31 cellular contexts compared by ENCODE assay signal in the genomic region with DNA sequence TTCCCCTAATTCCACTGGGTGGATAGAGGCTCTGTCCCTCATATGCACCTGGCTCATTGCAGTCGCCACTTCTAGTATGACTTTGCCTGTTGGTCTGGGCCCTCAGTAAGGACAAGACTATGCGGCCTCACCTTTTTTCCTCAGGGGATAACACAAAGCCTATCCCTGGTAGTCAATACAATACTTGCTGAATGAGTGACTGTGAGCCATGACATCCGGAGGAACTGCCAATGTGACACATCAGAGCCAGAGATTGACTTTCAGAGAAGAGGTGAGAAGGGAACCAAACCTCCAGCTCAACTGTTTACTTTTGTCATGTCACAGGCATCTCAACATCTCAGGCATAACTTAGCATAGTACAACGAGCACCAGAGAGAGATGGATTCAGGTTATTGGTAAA.
"Had no signal": no experiment of that assay in that cellular context is flagged by ENCODE, and none has a peak within 500 bp of the region (broad histone marks: within the 10 kb centered on the region; RNA-seq: fewer than 3 reads in every experiment).

No MANE protein-coding gene starts in this region.

- H3K27me3 ChIP-seq: ascending aorta, breast epithelium, esophagus squamous epithelium, gastroesophageal sphincter, heart right ventricle had no signal

- H3K4me1 ChIP-seq: ascending aorta, breast epithelium, esophagus squamous epithelium, gastroesophageal sphincter, heart right ventricle had no signal

- H3K4me3 ChIP-seq: ascending aorta, breast epithelium, coronary artery, dorsolateral prefrontal cortex, esophagus squamous epithelium, gastroesophageal sphincter, heart right ventricle had no signal

- H3K36me3 ChIP-seq: ascending aorta, breast epithelium, esophagus squamous epithelium, gastroesophageal sphincter, heart right ventricle had no signal

- H3K36me3 Mint-ChIP-seq: activated naive CD4-positive, alpha-beta T cell treated with anti-CD3 and anti-CD28 coated beads, Interleukin-2, amount 10 ng/mL, durations not matched to agents 7 days and 5 days; activated naive CD8-positive, alpha-beta T cell treated with anti-CD3 and anti-CD28 coated beads, Interleukin-2, amount 10 ng/mL, durations not matched to agents 7 days and 5 days; brain had no signal

- H3K4me1 Mint-ChIP-seq: activated CD4-positive, alpha-beta memory T cell treated with anti-CD3 and anti-CD28 coated beads, Interleukin-2, amount 10 ng/mL, durations not matched to agents 7 days and 5 days; activated CD4-positive, alpha-beta T cell treated with anti-CD3 and anti-CD28 coated beads, Interleukin-2, amount 10 ng/mL, durations not matched to agents 7 days and 5 days; activated naive CD4-positive, alpha-beta T cell treated with anti-CD3 and anti-CD28 coated beads, Interleukin-2, amount 10 ng/mL, durations not matched to agents 7 days and 5 days; activated naive CD8-positive, alpha-beta T cell treated with anti-CD3 and anti-CD28 coated beads, Interleukin-2, amount 10 ng/mL, durations not matched to agents 7 days and 5 days; brain; central memory CD8-positive, alpha-beta T cell; endodermal cell; WTC11 had no signal

- H3K27ac ChIP-seq: ascending aorta, breast epithelium, coronary artery, dorsolateral prefrontal cortex, esophagus squamous epithelium, gastroesophageal sphincter, heart right ventricle, VCaP had no signal

- ATAC-seq: activated naive CD4-positive, alpha-beta T cell treated with anti-CD3 and anti-CD28 coated beads, Interleukin-2, amount 50 U/mL, for 72 hours; activated T-cell treated with anti-CD3 and anti-CD28 coated beads, Interleukin-2, amount 50 U/mL, for 72 hours; gastroesophageal sphincter; heart right ventricle; WTC11 had no signal

- H3K9me3 Mint-ChIP-seq: activated CD4-positive, alpha-beta memory T cell treated with anti-CD3 and anti-CD28 coated beads, Interleukin-2, amount 10 ng/mL, durations not matched to agents 7 days and 5 days; activated CD4-positive, alpha-beta T cell treated with anti-CD3 and anti-CD28 coated beads, Interleukin-2, amount 10 ng/mL, durations not matched to agents 7 days and 5 days; activated naive CD4-positive, alpha-beta T cell treated with anti-CD3 and anti-CD28 coated beads, Interleukin-2, amount 10 ng/mL, durations not matched to agents 7 days and 5 days had no signal

- H3K4me3 Mint-ChIP-seq: activated CD4-positive, alpha-beta memory T cell treated with anti-CD3 and anti-CD28 coated beads, Interleukin-2, amount 10 ng/mL, durations not matched to agents 7 days and 5 days; activated CD4-positive, alpha-beta T cell treated with anti-CD3 and anti-CD28 coated beads, Interleukin-2, amount 10 ng/mL, durations not matched to agents 7 days and 5 days; activated naive CD4-positive, alpha-beta T cell treated with anti-CD3 and anti-CD28 coated beads, Interleukin-2, amount 10 ng/mL, durations not matched to agents 7 days and 5 days; activated naive CD8-positive, alpha-beta T cell treated with anti-CD3 and anti-CD28 coated beads, Interleukin-2, amount 10 ng/mL, durations not matched to agents 7 days and 5 days; activated T-cell treated with anti-CD3 and anti-CD28 coated beads, Interleukin-2, amount 50 U/mL, for 24 hours; activated T-cell treated with anti-CD3 and anti-CD28 coated beads, Interleukin-2, amount 50 U/mL, for 72 hours; brain; central memory CD8-positive, alpha-beta T cell; dendritic cell treated with granulocyte-macrophage colony-stimulating factor and Interleukin-4, amounts not matched to agents 40 ng/mL and 50 ng/mL, for 4 days; endodermal cell; WTC11 had no signal

- DNase-seq: activated CD4-positive, alpha-beta memory T cell treated with anti-CD3 and anti-CD28 coated beads, Interleukin-2, amount 10 ng/mL, durations not matched to agents 7 days and 5 days; activated CD4-positive, alpha-beta T cell treated with anti-CD3 and anti-CD28 coated beads for 1 hour; activated CD4-positive, alpha-beta T cell treated with anti-CD3 and anti-CD28 coated beads for 4 hours; activated CD4-positive, alpha-beta T cell treated with anti-CD3 and anti-CD28 coated beads, Interleukin-2, amount 10 ng/mL, durations not matched to agents 7 days and 5 days; activated CD4-positive, alpha-beta T cell treated with anti-CD3 and anti-CD28 coated beads, Interleukin-2, amount 50 U/mL, for 4 hours; activated CD8-positive, alpha-beta memory T cell treated with anti-CD3 and anti-CD28 coated beads, Interleukin-2, amount 50 U/mL, for 48 hours; activated gamma-delta T cell; activated naive CD4-positive, alpha-beta T cell; activated naive CD4-positive, alpha-beta T cell treated with anti-CD3 and anti-CD28 coated beads, Interleukin-2, amount 10 ng/mL, durations not matched to agents 7 days and 5 days; activated naive CD8-positive, alpha-beta T cell treated with anti-CD3 and anti-CD28 coated beads, Interleukin-2, amount 10 ng/mL, durations not matched to agents 7 days and 5 days; activated T-cell treated with anti-CD3 and anti-CD28 coated beads for 4 hours; activated T-cell treated with anti-CD3 and anti-CD28 coated beads, Interleukin-2, amount 50 U/mL, for 24 hours; activated T-cell treated with anti-CD3 and anti-CD28 coated beads, Interleukin-2, amount 50 U/mL, for 72 hours; dorsolateral prefrontal cortex; effector memory CD4-positive, alpha-beta T cell; endodermal cell; erythroblast; esophagus squamous epithelium; foreskin melanocyte; heart right ventricle; T-helper 2 cell had no signal

- H3K27ac Mint-ChIP-seq: activated CD4-positive, alpha-beta memory T cell treated with anti-CD3 and anti-CD28 coated beads, Interleukin-2, amount 10 ng/mL, durations not matched to agents 7 days and 5 days; activated CD4-positive, alpha-beta T cell treated with anti-CD3 and anti-CD28 coated beads, Interleukin-2, amount 10 ng/mL, durations not matched to agents 7 days and 5 days; activated naive CD4-positive, alpha-beta T cell treated with anti-CD3 and anti-CD28 coated beads, Interleukin-2, amount 10 ng/mL, durations not matched to agents 7 days and 5 days; activated naive CD4-positive, alpha-beta T cell treated with anti-CD3 and anti-CD28 coated beads, Interleukin-2, amount 50 U/mL, for 72 hours; activated naive CD8-positive, alpha-beta T cell treated with anti-CD3 and anti-CD28 coated beads, Interleukin-2, amount 10 ng/mL, durations not matched to agents 7 days and 5 days; activated T-cell treated with anti-CD3 and anti-CD28 coated beads, Interleukin-2, amount 50 U/mL, for 24 hours; activated T-cell treated with anti-CD3 and anti-CD28 coated beads, Interleukin-2, amount 50 U/mL, for 72 hours; brain; dendritic cell treated with granulocyte-macrophage colony-stimulating factor and Interleukin-4, amounts not matched to agents 40 ng/mL and 50 ng/mL, for 4 days; endodermal cell; WTC11 had no signal

- H3K9me3 ChIP-seq: ascending aorta, esophagus squamous epithelium had no signal
